17 cellular contexts compared by ENCODE assay signal in genomic region chr17:67238976-67239375, GRCh38. TPM values are rescaled to one million over a fixed set of nuclear protein-coding genes. Genes with fewer than 3 reads are reported as not detected.
DNase-seq lines count a peak whose midpoint lies in the region; ATAC-seq and TF ChIP-seq lines count a peak whose summit lies in the region.
"Had no signal": no experiment of that assay in that cellular context is flagged by ENCODE, and none has a peak within 500 bp of the region (broad histone marks: within the 10 kb centered on the region; RNA-seq: fewer than 3 reads in every experiment).

No MANE protein-coding gene starts in this region.

- 81% methylated on average over 5 of the region's 5 CpGs for WGBS in mesenchymal stem cell
- 94% methylated on average over 5 of the region's 5 CpGs for WGBS in suprapubic skin

- POLR2A ChIA-PET in HEK293 (lab: Yijun Ruan, JAX) = interaction anchor here (0.6 to 1.4 kb wide), 3 partner anchors 16 to 26 kb away, joined by 3 read pairs; no protein-coding TSS in a partner anchor
- POLR2A ChIA-PET in T-cell (lab: Charles Lee) = no interaction called here

- no peak overlapping the region for H3K23ac ChIP-seq in mesenchymal stem cell (ENCODE audit: low read length in 2 of 2)

- CTCF ChIA-PET in HEK293 (lab: Yijun Ruan, JAX) (interaction anchor here (0.6 to 1.5 kb wide), 4 partner anchors 10 to 586 kb away, joined by 3 to 4 read pairs (median 3); no protein-coding TSS in a partner anchor), T-cell (lab: Charles Lee) (interaction anchor here (0.5 to 1.9 kb wide), 4 partner anchors 11 to 453 kb away, joined by 3 to 12 read pairs (median 5); no protein-coding TSS in a partner anchor)

- H3K4me3 Mint-ChIP-seq in T-cell = no peak overlapping the region
- H3K4me3 Mint-ChIP-seq: activated naive CD4-positive, alpha-beta T cell treated with anti-CD3 and anti-CD28 coated beads for 36 hours; mesothelial cell of epicardium; T-helper 2 cell treated with Interferon-gamma antibody and Interleukin-4, amounts not matched to agents 5 μg/mL and 100 μg/mL, for 36 hours had no signal

- no peak for ATAC-seq in HG03108 (IDR thresholded peaks at IDR 0.05; ENCODE audit: unreplicated experiment)
- no peak for ATAC-seq in T-cell (replicated peaks in 1 of 4)
- ATAC-seq: activated CD4-positive, CD25-positive, alpha-beta regulatory T cell treated with anti-CD3 and anti-CD28 coated beads, Interleukin-2, amount 50 U/mL, for 24 hours; body of pancreas; right cardiac atrium had no signal

- H3K18ac ChIP-seq in mesenchymal stem cell (ENCODE audit: low read depth in 1 of 2, low read length in 2 of 2) = peak overlapping the region in 1 of 2 experiments; percentile 21

- no peak overlapping the region for H2BK15ac ChIP-seq in mesenchymal stem cell (ENCODE audit: low read depth, poor library complexity, severe bottlenecking)

- H3K9ac ChIP-seq in mesenchymal stem cell (ENCODE audit: low read length) = peak overlapping the region; percentile 62

- H2BK5ac ChIP-seq in mesenchymal stem cell (ENCODE audit: low read depth, low read length, poor library complexity, severe bottlenecking) = no peak overlapping the region

- H2AK5ac ChIP-seq in mesenchymal stem cell (ENCODE audit: low read length, severe bottlenecking) = no peak overlapping the region

- H3K4me3 ChIP-seq in HEK293 (ENCODE audit: low read depth, low read length) (no peak overlapping the region), brain microvascular endothelial cell (ENCODE audit: low read depth, low read length) (no peak overlapping the region), mesenchymal stem cell (ENCODE audit: insufficient read depth in 1 of 2, low read depth in 1 of 2, low read length in 2 of 2) (no peak overlapping the region), suprapubic skin (no peak overlapping the region)
- H3K4me3 ChIP-seq: body of pancreas had no signal

- peaks cover 66 to 69% (median 67%) of the 10 kb centered on the region in 3 donors for H3K4me1 Mint-ChIP-seq in T-cell

- no peak overlapping the region for H3K14ac ChIP-seq in mesenchymal stem cell (ENCODE audit: low read length in 2 of 2)

- no peak overlapping the region for H2BK12ac ChIP-seq in mesenchymal stem cell (ENCODE audit: low read length in 2 of 2)

- peaks cover 20% of the 10 kb centered on the region for H3K4me1 ChIP-seq in HEK293 (ENCODE audit: control insufficient read depth, insufficient read depth, low read length)
- H3K4me1 ChIP-seq in mesenchymal stem cell (ENCODE audit: control insufficient read depth, insufficient read depth, low read depth, low read length) = peaks cover 2% of the 10 kb centered on the region
- peaks cover 18% of the 10 kb centered on the region for H3K4me1 ChIP-seq in suprapubic skin

- H3K79me1 ChIP-seq in mesenchymal stem cell (replicated peaks; ENCODE audit: low read length, poor library complexity, severe bottlenecking) = peaks cover 6% of the 10 kb centered on the region

- H3K27me3 ChIP-seq in brain microvascular endothelial cell (replicated peaks) (no peaks in the 10 kb centered on the region), mesenchymal stem cell (ENCODE audit: control insufficient read depth in 1 of 2, insufficient read depth in 1 of 2, low read length in 2 of 2) (no peaks in the 10 kb centered on the region), suprapubic skin (no peaks in the 10 kb centered on the region)
- H3K27me3 ChIP-seq: body of pancreas had no signal

- peaks cover 46% of the 10 kb centered on the region for H3K36me3 Mint-ChIP-seq in T-cell

- no peak overlapping the region for H3K4ac ChIP-seq in mesenchymal stem cell (ENCODE audit: low read depth in 1 of 2, low read length in 2 of 2)

- in situ Hi-C loops in ACHN (cut with HindIII; ENCODE audit: low pct_ligation_motif_present, low pct_unique_long_range_greater_than_20kb, low sequenced_read_pairs) = no loop called here
- in situ Hi-C loops in brain microvascular endothelial cell (cut with HindIII; ENCODE audit: low pct_ligation_motif_present, low sequenced_read_pairs) = no loop called here

- H4K91ac ChIP-seq in mesenchymal stem cell (ENCODE audit: low read length) = no peak overlapping the region

- peak overlapping the region; percentile 42 for H3K4me2 ChIP-seq in mesenchymal stem cell (ENCODE audit: low read length, poor library complexity, severe bottlenecking)

- H2AFZ ChIP-seq in mesenchymal stem cell (ENCODE audit: low read depth, low read length) = no peak overlapping the region

- DNase-seq in ACHN = peak; percentile 98
- no peak for DNase-seq in brain microvascular endothelial cell
- DNase-seq in mesenchymal stem cell = peak; percentile 27
- no peak for DNase-seq in activated gamma-delta T cell treated with Interleukin-2 at 50 U/mL for 16 hours
- DNase-seq in suprapubic skin (ENCODE audit: low spot score in 2 of 2) = no peak
- no peak for DNase-seq in T-cell
- DNase-seq: activated naive CD4-positive, alpha-beta T cell treated with anti-CD3 and anti-CD28 coated beads for 36 hours; body of pancreas; CD4-positive, CD25-positive, alpha-beta regulatory T cell; glutamatergic neuron; right cardiac atrium; SHP77 treated with DMSO at 0.1 percent for 48 hours had no signal

- H3K27ac ChIP-seq in HEK293 (ENCODE audit: extremely low read depth, low read depth, low read length) (no peak overlapping the region), brain microvascular endothelial cell (peak overlapping the region; percentile 47), mesenchymal stem cell (ENCODE audit: low read length, poor library complexity, severe bottlenecking) (peak overlapping the region; percentile 94), suprapubic skin (no peak overlapping the region)

- no peaks in the 10 kb centered on the region for H3K27me3 Mint-ChIP-seq in T-cell
- H3K27me3 Mint-ChIP-seq: CD4-positive, CD25-positive, alpha-beta regulatory T cell had no signal

- H3K36me3 ChIP-seq in HEK293 (ENCODE audit: control insufficient read depth in 2 of 2, insufficient read depth in 1 of 2, low read length in 2 of 2) (peaks cover 54 to 64% of the 10 kb centered on the region in 2 experiments), brain microvascular endothelial cell (replicated peaks) (peaks cover 22% of the 10 kb centered on the region), mesenchymal stem cell (ENCODE audit: control insufficient read depth in 1 of 2, insufficient read depth in 2 of 2, low read depth in 1 of 2, low read length in 2 of 2) (peaks cover 18 to 60% of the 10 kb centered on the region in 2 experiments), suprapubic skin (peaks cover 49% of the 10 kb centered on the region)

- TF ChIP-seq POLR2A in suprapubic skin (IDR thresholded peaks at IDR 0.05) = no peak

- no peaks in the 10 kb centered on the region for H3K9me3 Mint-ChIP-seq in T-cell
- H3K9me3 Mint-ChIP-seq: activated naive CD4-positive, alpha-beta T cell treated with anti-CD3 and anti-CD28 coated beads for 36 hours; CD4-positive, CD25-positive, alpha-beta regulatory T cell; mesothelial cell of epicardium; T-helper 2 cell treated with Interferon-gamma antibody and Interleukin-4, amounts not matched to agents 5 μg/mL and 100 μg/mL, for 36 hours had no signal

- TF ChIP-seq CTCF in HEK293 (tag by site-specific recombination; IDR thresholded peaks at IDR 0.05) (no peak), brain microvascular endothelial cell (IDR thresholded peaks at IDR 0.05; ENCODE audit: low read depth, low read length, missing control alignments) (no peak), suprapubic skin (IDR thresholded peaks at IDR 0.05) (no peak)

- no peak for TF ChIP-seq EP300 in suprapubic skin (IDR thresholded peaks at IDR 0.05)

- H3K9me3 ChIP-seq in HEK293 (ENCODE audit: control insufficient read depth, insufficient read depth, low read depth, low read length) = no peaks in the 10 kb centered on the region
- no peaks in the 10 kb centered on the region for H3K9me3 ChIP-seq in mesenchymal stem cell (ENCODE audit: control insufficient read depth, low read length)
- no peaks in the 10 kb centered on the region for H3K9me3 ChIP-seq in suprapubic skin
- H3K9me3 ChIP-seq: body of pancreas had no signal

- H2BK120ac ChIP-seq in mesenchymal stem cell (ENCODE audit: low read depth, low read length) = no peak overlapping the region

- H3K27ac Mint-ChIP-seq in T-cell = peak overlapping the region in 1 of 2 donors; percentile 32
- H3K27ac Mint-ChIP-seq: activated naive CD4-positive, alpha-beta T cell treated with anti-CD3 and anti-CD28 coated beads for 36 hours; CD4-positive, CD25-positive, alpha-beta regulatory T cell; T-helper 2 cell treated with Interferon-gamma antibody and Interleukin-4, amounts not matched to agents 5 μg/mL and 100 μg/mL, for 36 hours had no signal

- no peak overlapping the region for H4K8ac ChIP-seq in mesenchymal stem cell (ENCODE audit: low read length)

TF ChIP-seq in HEK293, 187 proteins besides CTCF, POLR2A, EP300 and RAD21 (continues in another document):
- TF ChIP-seq ZNF623 (tag by site-specific recombination; IDR thresholded peaks at IDR 0.05) = no peak
- TF ChIP-seq PRDM6 (tag by site-specific recombination; IDR thresholded peaks at IDR 0.05) = peak; percentile 43; the same call in 1 of the 2 replicates
- TF ChIP-seq ZEB2 (tag by site-specific recombination; IDR thresholded peaks at IDR 0.05) = no peak
- TF ChIP-seq ZNF324 (tag by site-specific recombination; IDR thresholded peaks at IDR 0.05) = no peak
- no peak for TF ChIP-seq ZNF175 (tag by site-specific recombination; IDR thresholded peaks at IDR 0.05)
- TF ChIP-seq ZNF24 (tag by site-specific recombination; IDR thresholded peaks at IDR 0.05) = no peak
- no peak for TF ChIP-seq ZNF654 (tag by site-specific recombination; IDR thresholded peaks at IDR 0.05; ENCODE audit: low read depth)
- TF ChIP-seq OSR2 (tag by site-specific recombination; IDR thresholded peaks at IDR 0.05) = 0 out of 2 replicates have a peak, but pooled peaks have one; percentile 14
- TF ChIP-seq ZNF239 (tag by site-specific recombination; IDR thresholded peaks at IDR 0.05) = no peak

RNA-seq across cellular contexts. Expression of gene HELZ, which starts 6.0 kb away (rescaled TPM):
- 12.8 TPM for polyA plus RNA-seq in mesenchymal stem cell (2013, experiment 1 of 2)
- polyA plus RNA-seq in mesenchymal stem cell (2013, experiment 2 of 2) = 12.1 TPM
- total RNA-seq in suprapubic skin (10 to 100 TPM; 30.9 to 88.5 (median 36.7) TPM), T-cell (100 to 1,000 TPM in 2 of 5 donors, 10 to 100 TPM in 3; 76.0 to 115 (median 91.6) TPM)

Comparison
In these comparisons a context has a peak if more than half of its experiments do, and no peak if none do; other contexts are left out.
1. DNase-seq: peak in ACHN (single experiment) and mesenchymal stem cell (single experiment); none in brain microvascular endothelial cell (single experiment), activated gamma-delta T cell treated with Interleukin-2 at 50 U/mL for 16 hours (single experiment), suprapubic skin (0 of 2) and T-cell (0 of 34).
2. H3K27ac ChIP-seq: peak in brain microvascular endothelial cell (single experiment) and mesenchymal stem cell (single experiment); none in HEK293 (single experiment) and suprapubic skin (single experiment).